ENCODE assay signal across 17 cellular contexts in the genomic region with DNA sequence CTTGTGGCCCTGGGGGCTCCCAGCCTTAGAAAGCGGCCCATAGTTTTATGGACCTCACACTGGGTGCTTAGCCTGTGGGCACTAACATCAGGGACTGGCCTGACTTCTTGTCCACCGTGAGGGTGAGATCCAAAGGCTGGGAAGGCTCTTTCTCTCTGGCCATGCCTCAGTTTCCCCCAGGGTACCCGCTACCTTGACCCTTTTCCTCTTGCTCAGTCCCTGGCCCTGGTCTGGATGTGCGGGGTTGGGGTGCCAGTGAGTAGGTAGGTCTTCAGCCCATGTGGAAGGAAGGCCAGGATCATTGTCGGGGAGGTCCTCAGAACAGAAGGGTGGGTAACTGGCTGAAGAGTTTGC. TPM values are rescaled to one million over a fixed set of nuclear protein-coding genes. Genes with fewer than 3 reads are reported as not detected.
DNase-seq lines count a peak whose midpoint lies in the region; ATAC-seq, FAIRE-seq and TF ChIP-seq lines count a peak whose summit lies in the region.
"Had no signal": no experiment of that assay in that cellular context is flagged by ENCODE, and none has a peak within 500 bp of the region (broad histone marks: within the 10 kb centered on the region; RNA-seq: fewer than 3 reads in every experiment).

No MANE protein-coding gene starts in this region.

- H3K9me3 ChIP-seq in mammary epithelial cell (replicated peaks; ENCODE audit: insufficient read depth, low read length) (no peaks in the 10 kb centered on the region), Panc1 (ENCODE audit: control insufficient read depth, insufficient read depth, low read depth, low read length) (no peaks in the 10 kb centered on the region), H1 (ENCODE audit: insufficient read depth in 2 of 2, low read depth in 1 of 2, low read length in 1 of 2) (no peaks in the 10 kb centered on the region), skeletal muscle tissue (ENCODE audit: control insufficient read depth in 3 of 3, low read length in 3 of 3) (no peaks in the 10 kb centered on the region), body of pancreas (no peaks in the 10 kb centered on the region)
- H3K9me3 ChIP-seq: A549, breast epithelium, SJCRH30 had no signal

- H3K4me1 Mint-ChIP-seq in MCF 10A (ENCODE audit: insufficient read depth, unreplicated experiment), result peaks cover 11% of the 10 kb centered on the region
- H3K4me1 Mint-ChIP-seq in activated CD4-positive, alpha-beta memory T cell treated with anti-CD3 and anti-CD28 coated beads for 36 hours (ENCODE audit: low read depth), result peaks cover 28% of the 10 kb centered on the region

- no peak overlapping the region for H3K56ac ChIP-seq in H1 (replicated peaks; ENCODE audit: insufficient read length, low read depth, low read length)

- H3K4me3 Mint-ChIP-seq in MCF 10A (ENCODE audit: unreplicated experiment), result no peak overlapping the region
- H3K4me3 Mint-ChIP-seq in activated CD4-positive, alpha-beta memory T cell treated with anti-CD3 and anti-CD28 coated beads for 36 hours, result no peak overlapping the region
- H3K4me3 Mint-ChIP-seq: activated naive CD8-positive, alpha-beta T cell treated with anti-CD3 and anti-CD28 coated beads, Interleukin-2, amount 50 U/mL, for 24 hours; dendritic cell treated with granulocyte-macrophage colony-stimulating factor and Interleukin-4, amounts not matched to agents 40 ng/mL and 50 ng/mL, for 4 days had no signal

- in situ Hi-C loops in mammary epithelial cell (cut with MboI; ENCODE audit: low sequenced_read_pairs in 2 of 2) (no loop called here), Panc1 (cut with HindIII; ENCODE audit: low pct_unique_long_range_greater_than_20kb, low sequenced_read_pairs) (no loop called here)

- no peak overlapping the region for H3K27ac Mint-ChIP-seq in MCF 10A (ENCODE audit: low read depth, unreplicated experiment)
- no peak overlapping the region for H3K27ac Mint-ChIP-seq in activated CD4-positive, alpha-beta memory T cell treated with anti-CD3 and anti-CD28 coated beads for 36 hours
- H3K27ac Mint-ChIP-seq: dendritic cell treated with granulocyte-macrophage colony-stimulating factor and Interleukin-4, amounts not matched to agents 40 ng/mL and 50 ng/mL, for 4 days; T-helper 1 cell treated with Interleukin-12 subunit alpha and Interleukin-12 subunit beta and Interleukin-4 antibody, amounts not matched to agents 30 μg/mL and 1 μg/mL, for 36 hours had no signal

- dilution Hi-C loops in mammary epithelial cell (cut with HindIII; ENCODE audit: low sequenced_read_pairs), result no loop called here

- H2BK15ac ChIP-seq in H1 (ENCODE audit: low read length), result no peak overlapping the region

- H3K4me2 ChIP-seq in mammary epithelial cell (ENCODE audit: insufficient read depth, low read depth, low read length) (no peak overlapping the region), H1 (ENCODE audit: insufficient read depth in 1 of 2, low read depth in 2 of 2, low read length in 2 of 2) (no peak overlapping the region)
- H3K4me2 ChIP-seq: A549 had no signal

- DNase-seq in MCF 10A (ENCODE audit: unreplicated experiment) (no peak), mammary epithelial cell (no peak), Panc1 (ENCODE audit: low read depth, low spot score) (no peak), H1 (ENCODE audit: low read depth in 1 of 2, low spot score in 2 of 2) (no peak), body of pancreas (no peak), DMS79 treated with DMSO at 0.1 percent for 48 hours (lab: John Stamatoyannopoulos, UW) (no peak)
- DNase-seq in activated CD4-positive, alpha-beta memory T cell treated with anti-CD3 and anti-CD28 coated beads for 36 hours, result no peak

- H2BK20ac ChIP-seq in H1 (ENCODE audit: low read length), result no peak overlapping the region

- H3K27me3 Mint-ChIP-seq in MCF 10A (ENCODE audit: insufficient read depth, unreplicated experiment), result no peaks in the 10 kb centered on the region
- H3K27me3 Mint-ChIP-seq in activated CD4-positive, alpha-beta memory T cell treated with anti-CD3 and anti-CD28 coated beads for 36 hours, result no peaks in the 10 kb centered on the region
- H3K27me3 Mint-ChIP-seq: activated naive CD8-positive, alpha-beta T cell treated with anti-CD3 and anti-CD28 coated beads, Interleukin-2, amount 50 U/mL, for 24 hours; naive thymus-derived CD4-positive, alpha-beta T cell had no signal

- no peak overlapping the region for H4K5ac ChIP-seq in H1 (ENCODE audit: insufficient read length, low read depth, low read length)

- no peak overlapping the region for H4K8ac ChIP-seq in H1 (ENCODE audit: extremely low read depth, insufficient read depth, low read length)

- WGBS in mammary epithelial cell (ENCODE audit: low coverage, missing lambda C conversion rate), result 38% methylated on average over 5 of the region's 5 CpGs
- 53% methylated on average over 5 of the region's 5 CpGs; no CpG with 5 or more reads in 1 of the 2 experiments for WGBS in H1 (ENCODE audit: extremely low coverage in 1 of 2, insufficient coverage in 1 of 2, insufficient read length in 1 of 2, insufficient replicate concordance in 2 of 2, low coverage in 1 of 2, low lambda C conversion rate in 2 of 2, missing lambda C conversion rate in 1 of 2), 2 experiments
- WGBS in body of pancreas, 2 donors, result 20 to 29% methylated on average over 1 to 5 of the region's 5 CpGs

- BruUV-seq in MCF 10A (replicated peaks; lab: Mats Ljungman, UMichigan) (no TSS peak), mammary epithelial cell (replicated peaks; lab: Mats Ljungman, UMichigan) (no TSS peak), Panc1 (replicated peaks; lab: Mats Ljungman, UMichigan) (no TSS peak)

- H2BK12ac ChIP-seq in H1 (ENCODE audit: low read depth, low read length), result 0 out of 2 replicates have a peak overlapping the region, but pooled peaks have one; percentile 6

- H3K4me3 ChIP-seq in mammary epithelial cell (replicated peaks in 1 of 3; ENCODE audit: insufficient read depth in 1 of 3, low read depth in 2 of 3, low read length in 3 of 3) (no peak overlapping the region), Panc1 (ENCODE audit: low read depth in 2 of 2, low read length in 2 of 2) (no peak overlapping the region), H1 (ENCODE audit: extremely low read depth in 1 of 4, insufficient read depth in 2 of 4, low read depth in 3 of 4, low read length in 4 of 4) (no peak overlapping the region), skeletal muscle tissue (ENCODE audit: low read length in 3 of 3) (no peak overlapping the region), body of pancreas (no peak overlapping the region)
- H3K4me3 ChIP-seq: A549, breast epithelium, SJCRH30 had no signal

- POLR2A ChIA-PET in MCF 10A (lab: Yijun Ruan, JAX), result no interaction called here
- POLR2A ChIA-PET in Panc1 (lab: Charles Lee), result no interaction called here
- POLR2A ChIA-PET in H1 (lab: Charles Lee; ENCODE audit: partially characterized antibody), result interaction anchor here (0.7 to 2.4 kb wide), 4 partner anchors 9 to 34 kb away, joined by 3 to 12 read pairs (median 6); partner anchors contain the start of gene MEF2B
- POLR2A ChIA-PET in activated CD4-positive, alpha-beta memory T cell treated with anti-CD3 and anti-CD28 coated beads for 36 hours (lab: Charles Lee), result no interaction called here

- TF ChIP-seq POLR2A in H1 (IDR thresholded peaks at IDR 0.05; ENCODE audit: control extremely low read depth in 1 of 2, low read depth in 2 of 2, low read length in 2 of 2) (no peak), body of pancreas (IDR thresholded peaks at IDR 0.05) (no peak)

- H3K9ac ChIP-seq in mammary epithelial cell (ENCODE audit: insufficient read depth, low read length), result no peak overlapping the region
- no peak overlapping the region for H3K9ac ChIP-seq in H1 (replicated peaks in 1 of 4; ENCODE audit: extremely low read depth in 1 of 4, low read depth in 3 of 4, low read length in 3 of 4)
- H3K9ac ChIP-seq in skeletal muscle tissue (ENCODE audit: low read depth in 1 of 3, low read length in 3 of 3), result no peak overlapping the region

- intact Hi-C loops in MCF 10A (cut with micrococcal nuclease), result loop anchor here (5.0 kb wide), 1 partner anchor 78 kb away; the partner anchor contains the start of gene SLC25A42
- intact Hi-C loops in mammary epithelial cell (cut with micrococcal nuclease), result loop anchor here (1.0 to 2.0 kb wide), 2 partner anchors 75 to 108 kb away; no protein-coding TSS in a partner anchor
- intact Hi-C loops in Panc1 (cut with micrococcal nuclease; ENCODE audit: unreplicated experiment), result loop anchor here (10.0 kb wide), 1 partner anchor 75 kb away; the partner anchor contains the start of gene SLC25A42
- intact Hi-C loops in body of pancreas (cut with DNase I), result loop anchor here (10.0 kb wide), 1 partner anchor 85 kb away; no protein-coding TSS in a partner anchor
- intact Hi-C loops in activated CD4-positive, alpha-beta memory T cell treated with anti-CD3 and anti-CD28 coated beads for 36 hours (cut with micrococcal nuclease), result loop anchor here (1.0 to 2.0 kb wide), 3 partner anchors 77 to 221 kb away; partner anchors contain the start of genes COPE, DDX49, MAU2 and SLC25A42

- no peak overlapping the region for H2BK5ac ChIP-seq in H1 (ENCODE audit: low read depth, low read length)

- no peak for TF ChIP-seq RAD21 in H1 (IDR thresholded peaks at IDR 0.05 in 1 of 2, conservative IDR thresholded peaks at IDR 0.05 in 1 of 2; ENCODE audit: low read depth in 2 of 2, low read length in 2 of 2)

- no peak overlapping the region for H2BK120ac ChIP-seq in H1 (replicated peaks; ENCODE audit: low read depth, low read length)

- H3K27ac ChIP-seq in mammary epithelial cell (ENCODE audit: insufficient read depth, low read depth, low read length) (no peak overlapping the region), Panc1 (ENCODE audit: low read length) (no peak overlapping the region), H1 (ENCODE audit: low read depth, low read length) (no peak overlapping the region), skeletal muscle tissue (ENCODE audit: low read depth, low read length) (peak overlapping the region; percentile 62), body of pancreas (no peak overlapping the region)
- H3K27ac ChIP-seq: A549, breast epithelium, SJCRH30 had no signal

- H3K79me1 ChIP-seq in H1 (ENCODE audit: low read depth, low read length), result peaks cover 5% of the 10 kb centered on the region; the same call in 1 of the 2 replicates

- no peaks in the 10 kb centered on the region for H3K36me3 ChIP-seq in mammary epithelial cell (ENCODE audit: insufficient read depth, low read length)
- H3K36me3 ChIP-seq in Panc1 (ENCODE audit: control insufficient read depth, insufficient read depth, low read length), result peaks cover 5% of the 10 kb centered on the region; the same call in 1 of the 2 replicates
- H3K36me3 ChIP-seq in H1 (ENCODE audit: control insufficient read depth in 2 of 4, insufficient read depth in 4 of 4, low read length in 3 of 4), result no peaks in the 10 kb centered on the region
- H3K36me3 ChIP-seq in skeletal muscle tissue (ENCODE audit: control insufficient read depth in 3 of 3, insufficient read depth in 3 of 3, low read length in 3 of 3), result no peaks in the 10 kb centered on the region
- no peaks in the 10 kb centered on the region for H3K36me3 ChIP-seq in body of pancreas (replicated peaks in 1 of 2; ENCODE audit: insufficient read depth in 1 of 2, low read depth in 2 of 2)
- H3K36me3 ChIP-seq: breast epithelium, SJCRH30 had no signal

- FAIRE-seq in H1 (lab: Jason Lieb, UNC), result no peak
- FAIRE-seq: A549, GM18507 had no signal

- H3K27me3 ChIP-seq in mammary epithelial cell (ENCODE audit: insufficient read depth, low read length), result no peaks in the 10 kb centered on the region
- no peaks in the 10 kb centered on the region for H3K27me3 ChIP-seq in Panc1 (ENCODE audit: control insufficient read depth, insufficient read depth, low read length)
- H3K27me3 ChIP-seq in H1 (replicated peaks in 1 of 4; ENCODE audit: control insufficient read depth in 3 of 4, extremely low read depth in 1 of 4, insufficient read depth in 3 of 4, low read length in 3 of 4), result peaks cover 0 to 3% (median 0%) of the 10 kb centered on the region in 4 experiments; a peak in 4 of 7 replicates
- H3K27me3 ChIP-seq in skeletal muscle tissue (ENCODE audit: control insufficient read depth in 3 of 3, insufficient read depth in 3 of 3, low read length in 3 of 3), result no peaks in the 10 kb centered on the region
- no peaks in the 10 kb centered on the region for H3K27me3 ChIP-seq in body of pancreas
- H3K27me3 ChIP-seq: breast epithelium, SJCRH30 had no signal

- no peak overlapping the region for H4K91ac ChIP-seq in H1 (replicated peaks; ENCODE audit: insufficient read length, low read length)

- peaks cover 3% of the 10 kb centered on the region; the same call in 1 of the 2 replicates for H3K23me2 ChIP-seq in H1 (ENCODE audit: low read depth, low read length)

- H3K9me3 Mint-ChIP-seq in MCF 10A (ENCODE audit: unreplicated experiment), result no peaks in the 10 kb centered on the region
- H3K9me3 Mint-ChIP-seq in activated CD4-positive, alpha-beta memory T cell treated with anti-CD3 and anti-CD28 coated beads for 36 hours, result peaks cover 2% of the 10 kb centered on the region
- H3K9me3 Mint-ChIP-seq: activated naive CD8-positive, alpha-beta T cell treated with anti-CD3 and anti-CD28 coated beads, Interleukin-2, amount 50 U/mL, for 24 hours; dendritic cell treated with granulocyte-macrophage colony-stimulating factor and Interleukin-4, amounts not matched to agents 40 ng/mL and 50 ng/mL, for 4 days; T-helper 1 cell treated with Interleukin-12 subunit alpha and Interleukin-12 subunit beta and Interleukin-4 antibody, amounts not matched to agents 30 μg/mL and 1 μg/mL, for 36 hours had no signal

- H3K4ac ChIP-seq in H1 (replicated peaks; ENCODE audit: insufficient read length, low read depth, low read length), result no peak overlapping the region

- H3K79me2 ChIP-seq in mammary epithelial cell (ENCODE audit: insufficient read depth, low read length) (peaks cover 12% of the 10 kb centered on the region), H1 (ENCODE audit: control insufficient read depth in 1 of 2, insufficient read depth in 2 of 2, low read length in 2 of 2) (0 out of 4 replicates have a peak, but pooled peaks cover 0 to 4% of the 10 kb centered on the region in 2 experiments)

- CTCF ChIA-PET in MCF 10A (lab: Yijun Ruan, JAX) (interaction anchor here (0.6 to 1.4 kb wide), 9 partner anchors 12 to 373 kb away, joined by 3 to 6 read pairs (median 3); no protein-coding TSS in a partner anchor), mammary epithelial cell (lab: Charles Lee; ENCODE audit: low non-redundant PET) (interaction anchor here (0.7 kb wide), 1 partner anchor 493 kb away, joined by 3 read pairs; no protein-coding TSS in a partner anchor), Panc1 (lab: Charles Lee) (no interaction called here), H1 (lab: Charles Lee; ENCODE audit: partially characterized antibody) (interaction anchor here (0.6 to 6.2 kb wide), 22 partner anchors 10 to 372 kb away, joined by 3 to 46 read pairs (median 6); no protein-coding TSS in a partner anchor)
- CTCF ChIA-PET in activated CD4-positive, alpha-beta memory T cell treated with anti-CD3 and anti-CD28 coated beads for 36 hours (lab: Charles Lee), result interaction anchor here (0.9 to 2.7 kb wide), 2 partner anchors 84 to 86 kb away, joined by 3 to 17 read pairs; no protein-coding TSS in a partner anchor

- peaks cover 5% of the 10 kb centered on the region for H3K36me3 Mint-ChIP-seq in MCF 10A (ENCODE audit: insufficient read depth, unreplicated experiment)
- H3K36me3 Mint-ChIP-seq in activated CD4-positive, alpha-beta memory T cell treated with anti-CD3 and anti-CD28 coated beads for 36 hours, result no peaks in the 10 kb centered on the region

- TF ChIP-seq EP300 in H1 (IDR thresholded peaks at IDR 0.05; ENCODE audit: borderline replicate concordance in 1 of 2, low read depth in 2 of 2, low read length in 2 of 2), result no peak

- no peak overlapping the region for H3K23ac ChIP-seq in H1 (ENCODE audit: insufficient read length)

- no peaks in the 10 kb centered on the region for H3K4me1 ChIP-seq in mammary epithelial cell (ENCODE audit: insufficient read depth, low read length)
- no peaks in the 10 kb centered on the region; the same call in 1 of the 2 replicates for H3K4me1 ChIP-seq in Panc1 (ENCODE audit: control insufficient read depth, insufficient read depth, low read length)
- peaks cover 0 to 11% (median 7%) of the 10 kb centered on the region in 4 experiments; a peak in 6 of 7 replicates for H3K4me1 ChIP-seq in H1 (replicated peaks in 1 of 4; ENCODE audit: control insufficient read depth in 3 of 4, insufficient read depth in 4 of 4, low read length in 3 of 4)
- H3K4me1 ChIP-seq in skeletal muscle tissue (ENCODE audit: control insufficient read depth in 3 of 3, insufficient read depth in 3 of 3, low read length in 3 of 3), result peaks cover 14 to 24% (median 18%) of the 10 kb centered on the region in 3 donors
- peaks cover 12% of the 10 kb centered on the region for H3K4me1 ChIP-seq in body of pancreas
- H3K4me1 ChIP-seq: breast epithelium, SJCRH30 had no signal

- peak; percentile 2 for TF ChIP-seq CTCF in MCF 10A (IDR thresholded peaks at IDR 0.05; ENCODE audit: unreplicated experiment)
- TF ChIP-seq CTCF in mammary epithelial cell (conservative IDR thresholded peaks at IDR 0.05 in 1 of 2, IDR thresholded peaks at IDR 0.05 in 1 of 2; ENCODE audit: extremely low read depth in 1 of 2, insufficient read depth in 1 of 2, low read depth in 1 of 2, low read length in 2 of 2), result no peak
- peak; percentile 3 for TF ChIP-seq CTCF in Panc1 (IDR thresholded peaks at IDR 0.05)
- TF ChIP-seq CTCF in H1 (IDR thresholded peaks at IDR 0.05; ENCODE audit: control extremely low read depth in 1 of 3, insufficient read depth in 1 of 3, low read depth in 1 of 3, low read length in 3 of 3), result no peak
- TF ChIP-seq CTCF in body of pancreas (IDR thresholded peaks at IDR 0.05), result peak in 1 of 7 experiments; percentile 2

- H2AFZ ChIP-seq in mammary epithelial cell (ENCODE audit: low read depth, low read length), result no peak overlapping the region
- no peak overlapping the region for H2AFZ ChIP-seq in H1 (ENCODE audit: low read length)

- no peak overlapping the region for H3K14ac ChIP-seq in H1 (ENCODE audit: insufficient read length)

- no peak overlapping the region for H2AK5ac ChIP-seq in H1 (ENCODE audit: low read depth, low read length)

- no peak overlapping the region for H3K18ac ChIP-seq in H1 (ENCODE audit: extremely low read depth, low read length)

- no peak for ATAC-seq in Panc1
- no peak for ATAC-seq in body of pancreas

- H4K20me1 ChIP-seq in mammary epithelial cell (ENCODE audit: insufficient read depth, low read length), result no peaks in the 10 kb centered on the region
- H4K20me1 ChIP-seq in H1 (replicated peaks in 1 of 2; ENCODE audit: control insufficient read depth in 1 of 2, insufficient read depth in 2 of 2, low read length in 2 of 2), result peaks cover 2 to 7% of the 10 kb centered on the region in 2 experiments

RNA-seq across cellular contexts. Expression of gene TMEM161A, which starts 1.6 kb away (rescaled TPM):
- total RNA-seq in MCF 10A (2022), result 34.8 and 36.1 TPM in 2 replicates
- total RNA-seq in mammary epithelial cell, result 10 to 100 TPM; 21.5 to 33.0 TPM
- 27.2 TPM for polyA plus RNA-seq in mammary epithelial cell
- polyA minus RNA-seq in mammary epithelial cell, result 24.2 TPM
- total RNA-seq in Panc1 (2021; ENCODE audit: unreplicated experiment), result 26.7 TPM
- polyA plus RNA-seq in Panc1 (2012; ENCODE audit: insufficient read length), result 40.2 TPM
- total RNA-seq in H1 (2021; fragmentation: NEBNext Ultra II Directional; extraction: Animal tissue kit (Norgen Biotek cat#: 25700)), result 41.9 and 47.8 TPM in 2 replicates
- polyA plus RNA-seq in H1 (2011; rRNA removed), result 103 and 153 TPM in 2 replicates
- 80.8 TPM for polyA plus RNA-seq in H1 (2011; cell fraction: cytosol; rRNA removed)
- 202 TPM for polyA plus RNA-seq in H1 (2011; cell fraction: nucleus; rRNA removed)
- polyA plus RNA-seq in H1 (2012, experiment 1 of 2), result 26.3 to 50.2 TPM (median 47.7 TPM) in 4 replicates
- polyA plus RNA-seq in H1 (2012, experiment 2 of 2), result 46.4 TPM
- 62.3 TPM for polyA plus RNA-seq in H1 (2013, experiment 1 of 2)
- 53.9 TPM for polyA plus RNA-seq in H1 (2013, experiment 2 of 2)
- 46.0 and 81.2 TPM in 2 replicates for polyA minus RNA-seq in H1 (2011; rRNA and poly(A)+ RNA removed)
- polyA minus RNA-seq in H1 (2011; cell fraction: cytosol; rRNA and poly(A)+ RNA removed), result 40.2 TPM
- polyA minus RNA-seq in H1 (2011; cell fraction: nucleus; rRNA and poly(A)+ RNA removed), result 34.3 TPM
- total RNA-seq in skeletal muscle tissue, result 11.0 TPM
- 10 to 100 TPM; 13.7 to 22.1 TPM for total RNA-seq in body of pancreas
- 10 to 100 TPM; 17.8 to 18.9 TPM for total RNA-seq in activated CD4-positive, alpha-beta memory T cell treated with anti-CD3 and anti-CD28 coated beads for 36 hours

RNA-seq across cellular contexts. Expression of gene MEF2B, which starts 30.2 kb away (rescaled TPM):
- 1.4 TPM in 2 replicates for total RNA-seq in MCF 10A (2022)
- total RNA-seq in mammary epithelial cell, result under 1 TPM in 1 of 2 donors, not detected in 1; 0.68 TPM
- polyA plus RNA-seq in mammary epithelial cell, result 0.05 TPM
- not detected for polyA minus RNA-seq in mammary epithelial cell
- 1.1 TPM for total RNA-seq in Panc1 (2021; ENCODE audit: unreplicated experiment)
- 0.68 TPM for polyA plus RNA-seq in Panc1 (2012; ENCODE audit: insufficient read length)
- 2.8 and 4.1 TPM in 2 replicates for total RNA-seq in H1 (2021; fragmentation: NEBNext Ultra II Directional; extraction: Animal tissue kit (Norgen Biotek cat#: 25700))
- polyA plus RNA-seq in H1 (2011; rRNA removed), result 3.7 and 17.8 TPM in 2 replicates
- polyA plus RNA-seq in H1 (2011; cell fraction: cytosol; rRNA removed), result 8.9 TPM
- polyA plus RNA-seq in H1 (2011; cell fraction: nucleus; rRNA removed), result 17.1 TPM
- polyA plus RNA-seq in H1 (2012, experiment 1 of 2), result 1.4 to 2.8 TPM (median 1.6 TPM) in 4 replicates
- polyA plus RNA-seq in H1 (2012, experiment 2 of 2), result 1.7 TPM
- 1.1 TPM for polyA plus RNA-seq in H1 (2013, experiment 1 of 2)
- 1.5 TPM for polyA plus RNA-seq in H1 (2013, experiment 2 of 2)
- 0.76 and 2.1 TPM in 2 replicates for polyA minus RNA-seq in H1 (2011; rRNA and poly(A)+ RNA removed)
- polyA minus RNA-seq in H1 (2011; cell fraction: cytosol; rRNA and poly(A)+ RNA removed), result not detected
- 1.4 TPM for polyA minus RNA-seq in H1 (2011; cell fraction: nucleus; rRNA and poly(A)+ RNA removed)
- not detected for total RNA-seq in skeletal muscle tissue
- total RNA-seq in body of pancreas, result not detected
- 1 to 10 TPM; 3.9 to 4.3 TPM for total RNA-seq in activated CD4-positive, alpha-beta memory T cell treated with anti-CD3 and anti-CD28 coated beads for 36 hours
- total RNA-seq: glomerular endothelial cell, SJCRH30 had no signal

RNA-seq across cellular contexts. Expression of gene BORCS8, which starts 52.1 kb away (rescaled TPM):
- total RNA-seq in MCF 10A (2022), result 25.4 and 26.3 TPM in 2 replicates
- 10 to 100 TPM; 13.3 to 35.1 TPM for total RNA-seq in mammary epithelial cell
- 22.5 TPM for polyA plus RNA-seq in mammary epithelial cell
- 13.3 TPM for polyA minus RNA-seq in mammary epithelial cell
- total RNA-seq in Panc1 (2021; ENCODE audit: unreplicated experiment), result 37.8 TPM
- 43.0 TPM for polyA plus RNA-seq in Panc1 (2012; ENCODE audit: insufficient read length)
- 15.9 and 20.9 TPM in 2 replicates for total RNA-seq in H1 (2021; fragmentation: NEBNext Ultra II Directional; extraction: Animal tissue kit (Norgen Biotek cat#: 25700))
- 15.0 and 22.9 TPM in 2 replicates for polyA plus RNA-seq in H1 (2011; rRNA removed)
- 15.4 TPM for polyA plus RNA-seq in H1 (2011; cell fraction: cytosol; rRNA removed)
- polyA plus RNA-seq in H1 (2011; cell fraction: nucleus; rRNA removed), result 24.2 TPM
- polyA plus RNA-seq in H1 (2012, experiment 1 of 2), result 11.8 to 16.6 TPM (median 13.8 TPM) in 4 replicates
- 10.5 TPM for polyA plus RNA-seq in H1 (2012, experiment 2 of 2)
- 13.4 TPM for polyA plus RNA-seq in H1 (2013, experiment 1 of 2)
- 13.0 TPM for polyA plus RNA-seq in H1 (2013, experiment 2 of 2)
- polyA minus RNA-seq in H1 (2011; rRNA and poly(A)+ RNA removed), result 10.8 and 12.8 TPM in 2 replicates
- polyA minus RNA-seq in H1 (2011; cell fraction: cytosol; rRNA and poly(A)+ RNA removed), result 4.4 TPM
- 12.4 TPM for polyA minus RNA-seq in H1 (2011; cell fraction: nucleus; rRNA and poly(A)+ RNA removed)
- 4.2 TPM for total RNA-seq in skeletal muscle tissue
- total RNA-seq in body of pancreas, result 10 to 100 TPM in 1 of 2 donors, 1 to 10 TPM in 1; 5.4 to 25.4 TPM
- total RNA-seq in activated CD4-positive, alpha-beta memory T cell treated with anti-CD3 and anti-CD28 coated beads for 36 hours, result 10 to 100 TPM; 16.4 to 17.8 TPM

RNA-seq across cellular contexts. Expression of gene RFXANK, which starts 52.2 kb away (rescaled TPM):
- 115 and 118 TPM in 2 replicates for total RNA-seq in MCF 10A (2022)
- 10 to 100 TPM; 66.8 to 100.0 TPM for total RNA-seq in mammary epithelial cell
- polyA plus RNA-seq in mammary epithelial cell, result 65.1 TPM
- polyA minus RNA-seq in mammary epithelial cell, result 38.8 TPM
- total RNA-seq in Panc1 (2021; ENCODE audit: unreplicated experiment), result 92.3 TPM
- 129 TPM for polyA plus RNA-seq in Panc1 (2012; ENCODE audit: insufficient read length)
- 72.9 and 77.7 TPM in 2 replicates for total RNA-seq in H1 (2021; fragmentation: NEBNext Ultra II Directional; extraction: Animal tissue kit (Norgen Biotek cat#: 25700))
- 87.5 and 105 TPM in 2 replicates for polyA plus RNA-seq in H1 (2011; rRNA removed)
- 84.1 TPM for polyA plus RNA-seq in H1 (2011; cell fraction: cytosol; rRNA removed)
- polyA plus RNA-seq in H1 (2011; cell fraction: nucleus; rRNA removed), result 140 TPM
- 71.3 to 123 TPM (median 104 TPM) in 4 replicates for polyA plus RNA-seq in H1 (2012, experiment 1 of 2)
- polyA plus RNA-seq in H1 (2012, experiment 2 of 2), result 156 TPM
- polyA plus RNA-seq in H1 (2013, experiment 1 of 2), result 97.6 TPM
- 103 TPM for polyA plus RNA-seq in H1 (2013, experiment 2 of 2)
- polyA minus RNA-seq in H1 (2011; rRNA and poly(A)+ RNA removed), result 29.0 and 36.8 TPM in 2 replicates
- polyA minus RNA-seq in H1 (2011; cell fraction: cytosol; rRNA and poly(A)+ RNA removed), result 32.7 TPM
- polyA minus RNA-seq in H1 (2011; cell fraction: nucleus; rRNA and poly(A)+ RNA removed), result 47.1 TPM
- total RNA-seq in skeletal muscle tissue, result 56.9 TPM
- total RNA-seq in body of pancreas, result 10 to 100 TPM; 16.1 to 43.8 TPM
- 10 to 100 TPM; 73.7 to 78.1 TPM for total RNA-seq in activated CD4-positive, alpha-beta memory T cell treated with anti-CD3 and anti-CD28 coated beads for 36 hours

Comparison
In these comparisons a context has a peak if more than half of its experiments do, and no peak if none do; other contexts are left out.
1. CTCF ChIP-seq: peak in MCF 10A (single experiment) and Panc1 (single experiment); none in mammary epithelial cell (0 of 2) and H1 (0 of 3).